Comparison of ENCODE assay signal across 8 cellular contexts in genomic region chr12:129193263-129193871, GRCh38.
DNase-seq lines count a peak whose midpoint lies in the region; ATAC-seq and TF ChIP-seq lines count a peak whose summit lies in the region.

No MANE protein-coding gene starts in this region.

- TF ChIP-seq CTCF in AG09309 (IDR thresholded peaks at IDR 0.05; ENCODE audit: control insufficient read depth, insufficient read depth, low read depth, low read length, missing control alignments) (peak; percentile 35), GM06990 (IDR thresholded peaks at IDR 0.05; ENCODE audit: insufficient read depth, low read length, poor library complexity, severe bottlenecking) (peak; percentile 73), Peyer's patch (IDR thresholded peaks at IDR 0.05) (peak in 4 of 6 experiments; percentile 54 to 84 (median 79)), foreskin keratinocyte (conservative IDR thresholded peaks at IDR 0.05) (peak; percentile 52), gastroesophageal sphincter (IDR thresholded peaks at IDR 0.05) (no peak)

- WGBS in gastroesophageal sphincter (ENCODE audit: low coverage in 1 of 2), 2 donors: 55 to 58% methylated on average over 4 of the region's 4 CpGs

- no peak for TF ChIP-seq POLR2A in Peyer's patch (IDR thresholded peaks at IDR 0.05)
- TF ChIP-seq POLR2A in gastroesophageal sphincter (IDR thresholded peaks at IDR 0.05): no peak

- no peak for TF ChIP-seq EP300 in gastroesophageal sphincter (IDR thresholded peaks at IDR 0.05)

- H3K4me3 ChIP-seq in AG09309 (ENCODE audit: control insufficient read depth, low read depth, low read length) (no peak overlapping the region), GM06990 (replicated peaks; ENCODE audit: low read depth, low read length) (no peak overlapping the region), Peyer's patch (no peak overlapping the region), gastroesophageal sphincter (no peak overlapping the region)

- no peaks in the 10 kb centered on the region for H3K36me3 ChIP-seq in GM06990 (ENCODE audit: control insufficient read depth, insufficient read depth, low read length)
- no peaks in the 10 kb centered on the region for H3K36me3 ChIP-seq in Peyer's patch
- H3K36me3 ChIP-seq in gastroesophageal sphincter: no peaks in the 10 kb centered on the region

- H3K4me1 ChIP-seq in Peyer's patch: no peaks in the 10 kb centered on the region
- no peaks in the 10 kb centered on the region for H3K4me1 ChIP-seq in foreskin keratinocyte
- no peaks in the 10 kb centered on the region for H3K4me1 ChIP-seq in gastroesophageal sphincter

- H3K27me3 ChIP-seq in GM06990 (replicated peaks; ENCODE audit: control insufficient read depth, insufficient read depth, low read length): no peaks in the 10 kb centered on the region
- H3K27me3 ChIP-seq in Peyer's patch: no peaks in the 10 kb centered on the region
- H3K27me3 ChIP-seq in foreskin keratinocyte: no peaks in the 10 kb centered on the region
- H3K27me3 ChIP-seq in gastroesophageal sphincter: no peaks in the 10 kb centered on the region

- H3K27ac ChIP-seq in Peyer's patch: no peak overlapping the region
- H3K27ac ChIP-seq in foreskin keratinocyte: no peak overlapping the region
- no peak overlapping the region for H3K27ac ChIP-seq in gastroesophageal sphincter

- H3K9me3 ChIP-seq in Peyer's patch: peaks cover 0 to 3% (median 1%) of the 10 kb centered on the region in 4 donors
- H3K9me3 ChIP-seq in gastroesophageal sphincter: peaks cover 0 to 12% (median 0%) of the 10 kb centered on the region in 3 donors

- no peak for DNase-seq in AG09309 (ENCODE audit: low read depth)
- DNase-seq in GM06990 (ENCODE audit: extremely low read depth, insufficient read length): no peak
- peak in 2 of 3 donors; percentile 67 to 79 for DNase-seq in Peyer's patch
- no peak for DNase-seq in foreskin keratinocyte
- DNase-seq in EL: no peak
- no peak for DNase-seq in NCI-H1092 (lab: John Stamatoyannopoulos, UW)

- no peak for ATAC-seq in foreskin keratinocyte
- no peak for ATAC-seq in gastroesophageal sphincter
- ATAC-seq in HG03439 (IDR thresholded peaks at IDR 0.05; ENCODE audit: unreplicated experiment): no peak

Comparison
In these comparisons a context has a peak if more than half of its experiments do, and no peak if none do; other contexts are left out.
1. DNase-seq: peak in Peyer's patch (2 of 3); none in AG09309 (single experiment), GM06990 (single experiment), foreskin keratinocyte (0 of 2), EL (single experiment) and NCI-H1092 (single experiment).
2. CTCF ChIP-seq: peak in AG09309 (single experiment), GM06990 (single experiment), Peyer's patch (4 of 6) and foreskin keratinocyte (single experiment); none in gastroesophageal sphincter (0 of 4).